9 cellular contexts compared by ENCODE assay signal in the genomic region with DNA sequence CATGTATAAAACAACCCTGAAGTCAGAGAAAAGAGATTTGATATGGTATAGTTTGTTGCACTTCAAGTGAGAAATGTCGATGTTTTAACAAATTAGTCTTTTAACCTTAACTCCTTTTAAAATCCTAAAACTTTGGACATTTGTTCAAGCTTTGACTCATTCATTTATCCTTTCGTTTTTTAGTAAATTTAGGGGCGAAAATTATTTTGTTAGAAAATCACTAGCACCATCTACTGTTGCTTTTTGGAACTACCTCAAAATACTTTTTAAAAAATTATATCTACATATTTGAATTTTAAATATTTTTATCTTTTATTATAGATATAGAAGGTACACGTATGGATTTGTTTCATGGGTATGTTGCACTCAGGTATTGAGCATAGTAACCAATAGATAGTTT.
A peak's percentile ranks its signal among the peaks of the same experiment; 100 is the strongest.
DNase-seq lines count a peak whose midpoint lies in the region; ATAC-seq, FAIRE-seq and TF ChIP-seq lines count a peak whose summit lies in the region.
"Had no signal": no experiment of that assay in that cellular context is flagged by ENCODE, and none has a peak within 500 bp of the region (broad histone marks: within the 10 kb centered on the region; RNA-seq: fewer than 3 reads in every experiment).

No MANE protein-coding gene starts in this region.

- no peak for TF ChIP-seq POLR2A in A549 (IDR thresholded peaks at IDR 0.05; ENCODE audit: low read length)
- TF ChIP-seq POLR2A in GM12891 (IDR thresholded peaks at IDR 0.05; ENCODE audit: low read depth, low read length), result no peak

- TF ChIP-seq EP300 in A549 (IDR thresholded peaks at IDR 0.05), result no peak

- FAIRE-seq in A549 (lab: Jason Lieb, UNC), result no peak
- peak; percentile 98 for FAIRE-seq in kidney (lab: Jason Lieb, UNC)
- no peak for FAIRE-seq in GM12891 (lab: Jason Lieb, UNC)

- intact Hi-C loops in ascending aorta (cut with DNase I) (loop anchor here (5.0 to 10.0 kb wide), 2 partner anchors 432 to 460 kb away; no protein-coding TSS in a partner anchor), kidney (cut with DNase I) (no loop called here)

- no peaks in the 10 kb centered on the region for H3K27me3 ChIP-seq in ascending aorta

- peak overlapping the region; percentile 31; the same call in 1 of the 3 replicates for H3K4me2 ChIP-seq in A549

- TF ChIP-seq CTCF in A549 (IDR thresholded peaks at IDR 0.05) (peak; percentile 51), GM12873 (IDR thresholded peaks at IDR 0.05; ENCODE audit: insufficient read depth, low read depth, low read length, missing control alignments) (peak; percentile 27), ascending aorta (IDR thresholded peaks at IDR 0.05) (peak; percentile 6 to 50 (median 36)), kidney (IDR thresholded peaks at IDR 0.05; ENCODE audit: borderline replicate concordance, extremely low read depth, insufficient read depth) (peak; percentile 15)

- DNase-seq in A549 (ENCODE audit: low read depth in 1 of 2, low spot score in 1 of 2), result no peak
- DNase-seq in ascending aorta (ENCODE audit: low spot score in 2 of 2), result no peak
- no peak for DNase-seq in kidney
- no peak for DNase-seq in GM12891 (ENCODE audit: insufficient read length, low spot score)
- no peak for DNase-seq in stimulated activated CD4-positive, alpha-beta T cell treated with anti-CD3 and anti-CD28 coated beads, Interleukin-12 subunit alpha, Interleukin-12 subunit beta, amount 100 ng/mL, for 4 hours
- DNase-seq in NCI-H146 (lab: John Stamatoyannopoulos, UW), result no peak
- DNase-seq: aorta had no signal

- H3K4me1 ChIP-seq in A549 (no peaks in the 10 kb centered on the region), ascending aorta (no peaks in the 10 kb centered on the region), kidney (ENCODE audit: control insufficient read depth in 1 of 2, insufficient read depth in 1 of 2, low read depth in 1 of 2, low read length in 2 of 2) (no peaks in the 10 kb centered on the region)

- H3K27ac ChIP-seq in A549 (no peak overlapping the region), ascending aorta (peak overlapping the region in 1 of 2 donors; percentile 19), kidney (ENCODE audit: low read depth in 2 of 2, low read length in 2 of 2) (no peak overlapping the region)

- no peak for ATAC-seq in A549
- no peak for ATAC-seq in GM18873 (IDR thresholded peaks at IDR 0.05; ENCODE audit: low FRiP score, unreplicated experiment)

- POLR2A ChIA-PET in A549 (lab: Yijun Ruan, JAX), result no interaction called here

- H3K9ac ChIP-seq in kidney (ENCODE audit: low read length in 2 of 2), result no peak overlapping the region

- H3K36me3 ChIP-seq in ascending aorta, result no peaks in the 10 kb centered on the region
- no peaks in the 10 kb centered on the region for H3K36me3 ChIP-seq in kidney (ENCODE audit: control insufficient read depth in 1 of 2, insufficient read depth in 2 of 2, low read length in 2 of 2)

- CTCF ChIA-PET in A549 (lab: Yijun Ruan, JAX), result interaction anchor here (1.1 to 1.3 kb wide), 2 partner anchors 351 to 460 kb away, joined by 3 to 6 read pairs; no protein-coding TSS in a partner anchor

- H3K4me3 ChIP-seq in A549 (no peak overlapping the region), ascending aorta (no peak overlapping the region), kidney (ENCODE audit: low read length in 2 of 2) (no peak overlapping the region)

- H3K9me3 ChIP-seq in A549 (no peaks in the 10 kb centered on the region), ascending aorta (no peaks in the 10 kb centered on the region), kidney (ENCODE audit: control insufficient read depth in 1 of 2, low read length in 2 of 2) (no peaks in the 10 kb centered on the region)

- 2% methylated on average over 4 of the region's 4 CpGs for WGBS in A549 (ENCODE audit: missing lambda C conversion rate)

- peak; percentile 49 to 65 for TF ChIP-seq RAD21 in A549 (conservative IDR thresholded peaks at IDR 0.05 in 1 of 2, IDR thresholded peaks at IDR 0.05 in 1 of 2)

TF ChIP-seq in A549, 52 proteins besides CTCF, POLR2A, EP300 and RAD21:
- TF ChIP-seq HOXB13 (CRISPR knock-in tag; IDR thresholded peaks at IDR 0.05; ENCODE audit: low read depth), result no peak
- TF ChIP-seq ZNF302 (CRISPR knock-in tag; IDR thresholded peaks at IDR 0.05), result no peak
- TF ChIP-seq SMC3 (IDR thresholded peaks at IDR 0.05), result peak; percentile 55
TF ChIP-seq in A549: peak in this region for 1.

TF ChIP-seq in GM12891, 5 proteins besides CTCF, POLR2A, EP300 and RAD21:
- TF ChIP-seq PAX5 (IDR thresholded peaks at IDR 0.05; ENCODE audit: insufficient read depth, low read length, severe bottlenecking), result no peak
- TF ChIP-seq TAF1 (IDR thresholded peaks at IDR 0.05; ENCODE audit: low read depth, low read length), result no peak
- TF ChIP-seq POLR2AphosphoS5 (IDR thresholded peaks at IDR 0.05; ENCODE audit: low read depth, low read length), result no peak
- no peak for TF ChIP-seq SPI1 (IDR thresholded peaks at IDR 0.05; ENCODE audit: low read depth, low read length)
- TF ChIP-seq POU2F2 (IDR thresholded peaks at IDR 0.05; ENCODE audit: low read depth, low read length), result no peak
TF ChIP-seq in GM12891: peak in this region for 0.
